ENCODE assay signal across 18 cellular contexts in the genomic region with DNA sequence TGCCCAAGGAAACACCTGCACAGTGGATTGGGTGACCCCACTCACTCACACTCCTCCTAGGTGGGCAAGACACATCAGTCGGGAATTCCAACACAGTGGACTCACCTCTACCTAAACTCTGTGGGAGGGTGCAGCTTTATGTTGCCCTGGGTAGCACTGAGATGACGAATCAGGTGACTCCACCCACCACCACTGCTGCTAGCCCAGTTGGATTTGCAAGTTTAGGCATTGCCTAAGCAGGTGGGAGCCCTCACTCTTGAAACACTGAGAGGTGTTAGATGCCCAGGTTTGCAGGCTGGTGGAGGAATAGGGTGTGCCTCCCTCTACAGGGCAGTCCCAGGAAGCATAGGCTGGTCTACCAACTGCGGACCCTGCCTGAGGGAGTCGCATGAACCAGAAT.
"Had no signal": no experiment of that assay in that cellular context is flagged by ENCODE, and none has a peak within 500 bp of the region (broad histone marks: within the 10 kb centered on the region; RNA-seq: fewer than 3 reads in every experiment).

No MANE protein-coding gene starts in this region.

- FAIRE-seq: endothelial cell of umbilical vein, frontal cortex had no signal

- H3K27me3 ChIP-seq: adrenal gland, colonic mucosa, neutrophil had no signal

- H3K4me1 Mint-ChIP-seq: activated naive CD4-positive, alpha-beta T cell treated with anti-CD3 and anti-CD28 coated beads, Interleukin-2, amount 50 U/mL, for 24 hours; memory B cell; naive thymus-derived CD8-positive, alpha-beta T cell had no signal

- DNase-seq: activated CD4-positive, alpha-beta T cell treated with anti-CD3 and anti-CD28 coated beads for 48 hours; activated CD8-positive, alpha-beta T cell treated with anti-CD3 and anti-CD28 coated beads for 36 hours; activated T-cell treated with anti-CD3 and anti-CD28 coated beads, Interleukin-2, amount 50 U/mL, for 4 hours; adrenal gland; caudate nucleus; colonic mucosa; head of caudate nucleus; islet precursor cell; left ventricle myocardium inferior; naive thymus-derived CD8-positive, alpha-beta T cell; stimulated activated CD4-positive, alpha-beta T cell treated with anti-CD3 and anti-CD28 coated beads, Interleukin-1b, Interleukin-23, amount 100 ng/mL, for 48 hours had no signal

- H3K4me3 Mint-ChIP-seq: activated CD8-positive, alpha-beta T cell treated with anti-CD3 and anti-CD28 coated beads for 36 hours; activated naive CD4-positive, alpha-beta T cell treated with anti-CD3 and anti-CD28 coated beads, Interleukin-2, amount 50 U/mL, for 24 hours; activated T-cell treated with anti-CD3 and anti-CD28 coated beads, Interleukin-2, amount 50 U/mL, for 4 hours; memory B cell; naive thymus-derived CD8-positive, alpha-beta T cell; T-helper 1 cell treated with Interleukin-12 subunit alpha and Interleukin-12 subunit beta and Interleukin-4 antibody, amounts not matched to agents 30 μg/mL and 1 μg/mL, for 36 hours had no signal

- H3K4me1 ChIP-seq: adrenal gland, colonic mucosa, left ventricle myocardium inferior had no signal

- H3K27ac ChIP-seq: adrenal gland, colonic mucosa, left ventricle myocardium inferior, neutrophil, thoracic aorta had no signal

- H3K36me3 Mint-ChIP-seq: memory B cell had no signal

- H3K4me3 ChIP-seq: adrenal gland, colonic mucosa, left ventricle myocardium inferior, thoracic aorta had no signal

- H3K27me3 Mint-ChIP-seq: activated CD8-positive, alpha-beta T cell treated with anti-CD3 and anti-CD28 coated beads for 36 hours; activated naive CD4-positive, alpha-beta T cell treated with anti-CD3 and anti-CD28 coated beads, Interleukin-2, amount 50 U/mL, for 24 hours; memory B cell; naive thymus-derived CD8-positive, alpha-beta T cell had no signal

- H3K36me3 ChIP-seq: adrenal gland, colonic mucosa, left ventricle myocardium inferior, neutrophil, thoracic aorta had no signal

- H3K27ac Mint-ChIP-seq: activated CD8-positive, alpha-beta T cell treated with anti-CD3 and anti-CD28 coated beads for 36 hours; activated naive CD4-positive, alpha-beta T cell treated with anti-CD3 and anti-CD28 coated beads, Interleukin-2, amount 50 U/mL, for 24 hours; memory B cell; naive thymus-derived CD8-positive, alpha-beta T cell; T-helper 1 cell treated with Interleukin-12 subunit alpha and Interleukin-12 subunit beta and Interleukin-4 antibody, amounts not matched to agents 30 μg/mL and 1 μg/mL, for 36 hours had no signal

- H3K9me3 ChIP-seq: adrenal gland, colonic mucosa, neutrophil, thoracic aorta had no signal
